Comparison of ENCODE assay signal across 3 cellular contexts in the genomic region with DNA sequence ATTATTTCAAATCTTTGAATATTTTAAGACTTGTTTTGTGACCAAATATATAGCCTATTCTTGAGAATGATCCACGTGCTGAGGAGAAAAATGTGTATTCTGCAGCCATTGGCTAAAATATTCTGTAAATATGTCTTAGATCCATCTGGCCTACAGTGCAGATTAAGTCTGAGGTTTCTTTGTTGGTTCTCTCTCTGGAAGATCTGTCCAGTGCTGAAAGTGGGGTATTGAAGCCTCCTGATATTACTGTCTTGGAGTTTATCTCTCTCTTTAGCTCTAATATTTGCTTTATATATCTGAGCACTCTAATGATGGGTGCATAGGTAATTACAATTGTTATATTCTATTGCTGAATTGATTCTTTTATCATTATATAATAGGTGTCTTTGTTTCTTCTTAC.
TF ChIP-seq lines count a peak whose summit lies in the region.

No MANE protein-coding gene starts in this region.

TF ChIP-seq in liver, 16 proteins besides CTCF, POLR2A, EP300 and RAD21:
- TF ChIP-seq, protein P1, sequence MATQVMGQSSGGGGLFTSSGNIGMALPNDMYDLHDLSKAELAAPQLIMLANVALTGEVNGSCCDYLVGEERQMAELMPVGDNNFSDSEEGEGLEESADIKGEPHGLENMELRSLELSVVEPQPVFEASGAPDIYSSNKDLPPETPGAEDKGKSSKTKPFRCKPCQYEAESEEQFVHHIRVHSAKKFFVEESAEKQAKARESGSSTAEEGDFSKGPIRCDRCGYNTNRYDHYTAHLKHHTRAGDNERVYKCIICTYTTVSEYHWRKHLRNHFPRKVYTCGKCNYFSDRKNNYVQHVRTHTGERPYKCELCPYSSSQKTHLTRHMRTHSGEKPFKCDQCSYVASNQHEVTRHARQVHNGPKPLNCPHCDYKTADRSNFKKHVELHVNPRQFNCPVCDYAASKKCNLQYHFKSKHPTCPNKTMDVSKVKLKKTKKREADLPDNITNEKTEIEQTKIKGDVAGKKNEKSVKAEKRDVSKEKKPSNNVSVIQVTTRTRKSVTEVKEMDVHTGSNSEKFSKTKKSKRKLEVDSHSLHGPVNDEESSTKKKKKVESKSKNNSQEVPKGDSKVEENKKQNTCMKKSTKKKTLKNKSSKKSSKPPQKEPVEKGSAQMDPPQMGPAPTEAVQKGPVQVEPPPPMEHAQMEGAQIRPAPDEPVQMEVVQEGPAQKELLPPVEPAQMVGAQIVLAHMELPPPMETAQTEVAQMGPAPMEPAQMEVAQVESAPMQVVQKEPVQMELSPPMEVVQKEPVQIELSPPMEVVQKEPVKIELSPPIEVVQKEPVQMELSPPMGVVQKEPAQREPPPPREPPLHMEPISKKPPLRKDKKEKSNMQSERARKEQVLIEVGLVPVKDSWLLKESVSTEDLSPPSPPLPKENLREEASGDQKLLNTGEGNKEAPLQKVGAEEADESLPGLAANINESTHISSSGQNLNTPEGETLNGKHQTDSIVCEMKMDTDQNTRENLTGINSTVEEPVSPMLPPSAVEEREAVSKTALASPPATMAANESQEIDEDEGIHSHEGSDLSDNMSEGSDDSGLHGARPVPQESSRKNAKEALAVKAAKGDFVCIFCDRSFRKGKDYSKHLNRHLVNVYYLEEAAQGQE (IDR thresholded peaks at IDR 0.05): peak; percentile 43
- TF ChIP-seq RXRA (IDR thresholded peaks at IDR 0.05): no peak

TF ChIP-seq in HepG2, 621 proteins besides CTCF, POLR2A, EP300 and RAD21:
- no peak for TF ChIP-seq HMGA1 (CRISPR knock-in tag; conservative IDR thresholded peaks at IDR 0.05)
- TF ChIP-seq, protein P1 (IDR thresholded peaks at IDR 0.05; ENCODE audit: borderline replicate concordance in 1 of 2, low read depth in 1 of 2, low read length in 2 of 2): peak in 1 of 2 experiments; percentile 83; a peak in 2 of 4 replicates
- TF ChIP-seq, protein P2, sequence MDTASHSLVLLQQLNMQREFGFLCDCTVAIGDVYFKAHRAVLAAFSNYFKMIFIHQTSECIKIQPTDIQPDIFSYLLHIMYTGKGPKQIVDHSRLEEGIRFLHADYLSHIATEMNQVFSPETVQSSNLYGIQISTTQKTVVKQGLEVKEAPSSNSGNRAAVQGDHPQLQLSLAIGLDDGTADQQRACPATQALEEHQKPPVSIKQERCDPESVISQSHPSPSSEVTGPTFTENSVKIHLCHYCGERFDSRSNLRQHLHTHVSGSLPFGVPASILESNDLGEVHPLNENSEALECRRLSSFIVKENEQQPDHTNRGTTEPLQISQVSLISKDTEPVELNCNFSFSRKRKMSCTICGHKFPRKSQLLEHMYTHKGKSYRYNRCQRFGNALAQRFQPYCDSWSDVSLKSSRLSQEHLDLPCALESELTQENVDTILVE (CRISPR knock-in tag; IDR thresholded peaks at IDR 0.05): no peak
- TF ChIP-seq ZNF235 (CRISPR knock-in tag; IDR thresholded peaks at IDR 0.05; ENCODE audit: borderline replicate concordance): no peak

TF ChIP-seq in HCT116, 20 proteins besides CTCF, POLR2A, EP300 and RAD21:
- no peak for TF ChIP-seq MAX (IDR thresholded peaks at IDR 0.05)
- TF ChIP-seq ATF3 (IDR thresholded peaks at IDR 0.05): no peak
- TF ChIP-seq, protein P1 (IDR thresholded peaks at IDR 0.05; ENCODE audit: low read depth): peak; percentile 29
- no peak for TF ChIP-seq TCF7L2 (IDR thresholded peaks at IDR 0.05; ENCODE audit: borderline replicate concordance, extremely low read depth, insufficient read depth, insufficient read length)
- no peak for TF ChIP-seq ZBTB33 (IDR thresholded peaks at IDR 0.05; ENCODE audit: extremely low read depth, insufficient replicate concordance, low read length)
TF ChIP-seq in HCT116: peak in this region for 1.
